In the genomic region with DNA sequence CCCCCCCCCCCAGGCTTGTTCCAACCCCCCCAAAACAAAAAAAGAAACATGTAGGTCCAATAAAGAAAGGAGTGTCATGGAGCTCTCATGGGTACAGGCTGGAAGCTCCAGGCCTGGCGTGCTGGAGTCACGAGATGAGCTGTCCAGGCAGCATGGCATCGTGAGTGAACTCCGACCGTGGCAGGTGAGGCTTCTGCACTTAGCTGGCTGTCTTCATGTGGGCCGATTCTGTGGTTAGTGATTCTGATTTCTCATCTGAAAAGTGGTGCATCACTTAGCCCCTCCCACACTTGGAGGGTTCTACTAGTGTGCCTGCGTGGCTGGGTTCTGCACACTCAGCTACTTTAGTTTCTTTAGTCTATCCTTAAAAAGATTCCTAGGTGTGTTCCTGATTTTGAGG, we compare ENCODE assay signal across 1 cellular context.
TF ChIP-seq lines count a peak whose summit lies in the region.

No MANE protein-coding gene starts in this region.

TF ChIP-seq in H1, 55 proteins besides CTCF, POLR2A, EP300 and RAD21:
- TF ChIP-seq, protein P1, sequence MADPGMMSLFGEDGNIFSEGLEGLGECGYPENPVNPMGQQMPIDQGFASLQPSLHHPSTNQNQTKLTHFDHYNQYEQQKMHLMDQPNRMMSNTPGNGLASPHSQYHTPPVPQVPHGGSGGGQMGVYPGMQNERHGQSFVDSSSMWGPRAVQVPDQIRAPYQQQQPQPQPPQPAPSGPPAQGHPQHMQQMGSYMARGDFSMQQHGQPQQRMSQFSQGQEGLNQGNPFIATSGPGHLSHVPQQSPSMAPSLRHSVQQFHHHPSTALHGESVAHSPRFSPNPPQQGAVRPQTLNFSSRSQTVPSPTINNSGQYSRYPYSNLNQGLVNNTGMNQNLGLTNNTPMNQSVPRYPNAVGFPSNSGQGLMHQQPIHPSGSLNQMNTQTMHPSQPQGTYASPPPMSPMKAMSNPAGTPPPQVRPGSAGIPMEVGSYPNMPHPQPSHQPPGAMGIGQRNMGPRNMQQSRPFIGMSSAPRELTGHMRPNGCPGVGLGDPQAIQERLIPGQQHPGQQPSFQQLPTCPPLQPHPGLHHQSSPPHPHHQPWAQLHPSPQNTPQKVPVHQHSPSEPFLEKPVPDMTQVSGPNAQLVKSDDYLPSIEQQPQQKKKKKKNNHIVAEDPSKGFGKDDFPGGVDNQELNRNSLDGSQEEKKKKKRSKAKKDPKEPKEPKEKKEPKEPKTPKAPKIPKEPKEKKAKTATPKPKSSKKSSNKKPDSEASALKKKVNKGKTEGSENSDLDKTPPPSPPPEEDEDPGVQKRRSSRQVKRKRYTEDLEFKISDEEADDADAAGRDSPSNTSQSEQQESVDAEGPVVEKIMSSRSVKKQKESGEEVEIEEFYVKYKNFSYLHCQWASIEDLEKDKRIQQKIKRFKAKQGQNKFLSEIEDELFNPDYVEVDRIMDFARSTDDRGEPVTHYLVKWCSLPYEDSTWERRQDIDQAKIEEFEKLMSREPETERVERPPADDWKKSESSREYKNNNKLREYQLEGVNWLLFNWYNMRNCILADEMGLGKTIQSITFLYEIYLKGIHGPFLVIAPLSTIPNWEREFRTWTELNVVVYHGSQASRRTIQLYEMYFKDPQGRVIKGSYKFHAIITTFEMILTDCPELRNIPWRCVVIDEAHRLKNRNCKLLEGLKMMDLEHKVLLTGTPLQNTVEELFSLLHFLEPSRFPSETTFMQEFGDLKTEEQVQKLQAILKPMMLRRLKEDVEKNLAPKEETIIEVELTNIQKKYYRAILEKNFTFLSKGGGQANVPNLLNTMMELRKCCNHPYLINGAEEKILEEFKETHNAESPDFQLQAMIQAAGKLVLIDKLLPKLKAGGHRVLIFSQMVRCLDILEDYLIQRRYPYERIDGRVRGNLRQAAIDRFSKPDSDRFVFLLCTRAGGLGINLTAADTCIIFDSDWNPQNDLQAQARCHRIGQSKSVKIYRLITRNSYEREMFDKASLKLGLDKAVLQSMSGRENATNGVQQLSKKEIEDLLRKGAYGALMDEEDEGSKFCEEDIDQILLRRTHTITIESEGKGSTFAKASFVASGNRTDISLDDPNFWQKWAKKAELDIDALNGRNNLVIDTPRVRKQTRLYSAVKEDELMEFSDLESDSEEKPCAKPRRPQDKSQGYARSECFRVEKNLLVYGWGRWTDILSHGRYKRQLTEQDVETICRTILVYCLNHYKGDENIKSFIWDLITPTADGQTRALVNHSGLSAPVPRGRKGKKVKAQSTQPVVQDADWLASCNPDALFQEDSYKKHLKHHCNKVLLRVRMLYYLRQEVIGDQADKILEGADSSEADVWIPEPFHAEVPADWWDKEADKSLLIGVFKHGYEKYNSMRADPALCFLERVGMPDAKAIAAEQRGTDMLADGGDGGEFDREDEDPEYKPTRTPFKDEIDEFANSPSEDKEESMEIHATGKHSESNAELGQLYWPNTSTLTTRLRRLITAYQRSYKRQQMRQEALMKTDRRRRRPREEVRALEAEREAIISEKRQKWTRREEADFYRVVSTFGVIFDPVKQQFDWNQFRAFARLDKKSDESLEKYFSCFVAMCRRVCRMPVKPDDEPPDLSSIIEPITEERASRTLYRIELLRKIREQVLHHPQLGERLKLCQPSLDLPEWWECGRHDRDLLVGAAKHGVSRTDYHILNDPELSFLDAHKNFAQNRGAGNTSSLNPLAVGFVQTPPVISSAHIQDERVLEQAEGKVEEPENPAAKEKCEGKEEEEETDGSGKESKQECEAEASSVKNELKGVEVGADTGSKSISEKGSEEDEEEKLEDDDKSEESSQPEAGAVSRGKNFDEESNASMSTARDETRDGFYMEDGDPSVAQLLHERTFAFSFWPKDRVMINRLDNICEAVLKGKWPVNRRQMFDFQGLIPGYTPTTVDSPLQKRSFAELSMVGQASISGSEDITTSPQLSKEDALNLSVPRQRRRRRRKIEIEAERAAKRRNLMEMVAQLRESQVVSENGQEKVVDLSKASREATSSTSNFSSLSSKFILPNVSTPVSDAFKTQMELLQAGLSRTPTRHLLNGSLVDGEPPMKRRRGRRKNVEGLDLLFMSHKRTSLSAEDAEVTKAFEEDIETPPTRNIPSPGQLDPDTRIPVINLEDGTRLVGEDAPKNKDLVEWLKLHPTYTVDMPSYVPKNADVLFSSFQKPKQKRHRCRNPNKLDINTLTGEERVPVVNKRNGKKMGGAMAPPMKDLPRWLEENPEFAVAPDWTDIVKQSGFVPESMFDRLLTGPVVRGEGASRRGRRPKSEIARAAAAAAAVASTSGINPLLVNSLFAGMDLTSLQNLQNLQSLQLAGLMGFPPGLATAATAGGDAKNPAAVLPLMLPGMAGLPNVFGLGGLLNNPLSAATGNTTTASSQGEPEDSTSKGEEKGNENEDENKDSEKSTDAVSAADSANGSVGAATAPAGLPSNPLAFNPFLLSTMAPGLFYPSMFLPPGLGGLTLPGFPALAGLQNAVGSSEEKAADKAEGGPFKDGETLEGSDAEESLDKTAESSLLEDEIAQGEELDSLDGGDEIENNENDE (IDR thresholded peaks at IDR 0.05; ENCODE audit: insufficient replicate concordance, low read length) = no peak
- TF ChIP-seq HDAC6 (IDR thresholded peaks at IDR 0.05; ENCODE audit: low read depth, low read length) = no peak
- no peak for TF ChIP-seq GTF2F1 (IDR thresholded peaks at IDR 0.05; ENCODE audit: borderline replicate concordance, low read depth, low read length)
- TF ChIP-seq RBBP5 (IDR thresholded peaks at IDR 0.05; ENCODE audit: borderline replicate concordance, low read depth, low read length) = no peak
- no peak for TF ChIP-seq CTBP2 (IDR thresholded peaks at IDR 0.05; ENCODE audit: borderline replicate concordance, insufficient read depth, insufficient read length, low read length)
